38 cellular contexts compared by ENCODE assay signal in the genomic region with DNA sequence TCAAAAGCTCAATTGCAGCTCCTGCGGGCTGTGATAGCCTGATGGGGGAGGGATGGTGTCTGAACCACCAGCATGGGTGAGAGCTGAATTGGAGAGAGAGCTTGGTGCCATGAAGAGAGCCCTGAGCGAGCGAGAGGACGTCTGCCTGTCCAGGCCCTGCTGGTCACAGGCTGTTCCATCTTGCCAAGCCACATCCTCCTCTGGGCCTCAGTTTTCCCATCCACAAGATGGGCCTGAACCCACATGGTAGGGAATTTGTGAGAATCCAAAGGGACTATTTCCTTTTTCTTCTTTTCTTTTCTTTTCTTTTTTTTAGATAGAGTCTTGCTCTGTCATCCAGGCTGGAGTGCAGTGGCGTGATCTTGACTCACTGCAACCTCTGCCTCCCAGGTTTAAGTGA.
"Had no signal": no experiment of that assay in that cellular context is flagged by ENCODE, and none has a peak within 500 bp of the region (broad histone marks: within the 10 kb centered on the region; RNA-seq: fewer than 3 reads in every experiment).

No MANE protein-coding gene starts in this region.

- H3K36me3 ChIP-seq: adrenal gland, brain microvascular endothelial cell, breast epithelium, cardiac muscle cell had no signal

- H3K27ac ChIP-seq: adrenal gland, body of pancreas, brain microvascular endothelial cell, breast epithelium, cardiac muscle cell, VCaP had no signal

- DNase-seq: activated B cell treated with CpG ODN at 0.5 μM for 24 hours; activated CD4-positive, alpha-beta memory T cell treated with anti-CD3 and anti-CD28 coated beads for 36 hours; activated CD4-positive, alpha-beta T cell treated with anti-CD3 and anti-CD28 coated beads for 4 hours; activated CD4-positive, alpha-beta T cell treated with anti-CD3 and anti-CD28 coated beads, Interleukin-2, amount 10 ng/mL, durations not matched to agents 24 days and 14 days; activated CD4-positive, alpha-beta T cell treated with anti-CD3 and anti-CD28 coated beads, Interleukin-2, amount 50 U/mL, for 1 hour; activated CD4-positive, alpha-beta T cell treated with anti-CD3 and anti-CD28 coated beads, Interleukin-2, amount 50 U/mL, for 4 hours; activated CD4-positive, CD25-positive, alpha-beta regulatory T cell treated with anti-CD3 and anti-CD28 coated beads, Interleukin-2, amount 50 U/mL, for 72 hours; activated CD8-positive, alpha-beta memory T cell treated with anti-CD3 and anti-CD28 coated beads, Interleukin-2, amount 50 U/mL, for 4 hours; activated CD8-positive, alpha-beta T cell treated with anti-CD3 and anti-CD28 coated beads for 36 hours; activated effector memory CD4-positive, alpha-beta T cell treated with anti-CD3 and anti-CD28 coated beads, Interleukin-2, amount 50 U/mL, for 16 hours; activated gamma-delta T cell treated with Interleukin-2 at 50 U/mL for 16 hours; activated naive CD4-positive, alpha-beta T cell; activated naive CD4-positive, alpha-beta T cell treated with anti-CD3 and anti-CD28 coated beads for 36 hours; activated naive CD4-positive, alpha-beta T cell treated with anti-CD3 and anti-CD28 coated beads, Interleukin-2, amount 50 U/mL, for 16 hours; activated naive CD8-positive, alpha-beta T cell treated with anti-CD3 and anti-CD28 coated beads for 36 hours; activated T-cell treated with anti-CD3 and anti-CD28 coated beads for 4 hours; activated T-cell treated with anti-CD3 and anti-CD28 coated beads, Interleukin-2, amount 50 U/mL, for 1 hour; activated T-cell treated with anti-CD3 and anti-CD28 coated beads, Interleukin-2, amount 50 U/mL, for 4 hours; activated T-cell treated with anti-CD3 and anti-CD28 coated beads, Interleukin-2, amount 50 U/mL, for 72 hours; adrenal gland; amniotic stem cell; aorta; body of pancreas; brain microvascular endothelial cell; cerebellar nuclear complex; T-helper 2 cell; T-helper 9 cell had no signal

- H3K36me3 Mint-ChIP-seq: activated CD4-positive, alpha-beta memory T cell treated with anti-CD3 and anti-CD28 coated beads for 36 hours; activated naive CD4-positive, alpha-beta T cell treated with anti-CD3 and anti-CD28 coated beads, Interleukin-2, amount 50 U/mL, for 72 hours; activated naive CD8-positive, alpha-beta T cell treated with anti-CD3 and anti-CD28 coated beads for 36 hours had no signal

- ATAC-seq: activated CD8-positive, alpha-beta T cell treated with anti-CD3 and anti-CD28 coated beads for 36 hours; activated naive CD4-positive, alpha-beta T cell treated with anti-CD3 and anti-CD28 coated beads, Interleukin-2, amount 50 U/mL, for 72 hours; activated T-cell treated with anti-CD3 and anti-CD28 coated beads, Interleukin-2, amount 50 U/mL, for 4 hours; activated T-cell treated with anti-CD3 and anti-CD28 coated beads, Interleukin-2, amount 50 U/mL, for 72 hours; activated T-helper 17 cell treated with anti-CD3 and anti-CD28 coated beads, Interleukin-2, amount 50 U/mL, for 72 hours; body of pancreas had no signal

- H3K27me3 ChIP-seq: adrenal gland, body of pancreas, brain microvascular endothelial cell, breast epithelium, cardiac muscle cell had no signal

- H3K9me3 Mint-ChIP-seq: activated B cell treated with CpG ODN at 0.5 μM for 24 hours; activated CD4-positive, alpha-beta memory T cell treated with anti-CD3 and anti-CD28 coated beads for 36 hours; activated CD8-positive, alpha-beta T cell treated with anti-CD3 and anti-CD28 coated beads for 36 hours; activated naive CD4-positive, alpha-beta T cell treated with anti-CD3 and anti-CD28 coated beads for 36 hours; activated naive CD4-positive, alpha-beta T cell treated with anti-CD3 and anti-CD28 coated beads, Interleukin-2, amount 50 U/mL, for 72 hours; activated naive CD8-positive, alpha-beta T cell treated with anti-CD3 and anti-CD28 coated beads for 36 hours; activated T-cell treated with anti-CD3 and anti-CD28 coated beads, Interleukin-2, amount 50 U/mL, for 4 hours; activated T-cell treated with anti-CD3 and anti-CD28 coated beads, Interleukin-2, amount 50 U/mL, for 72 hours; activated T-helper 1 cell treated with anti-CD3 and anti-CD28 coated beads, Interleukin-12 subunit alpha, Interleukin-12 subunit beta, Interleukin-2, Interleukin-4 antibody, amounts not matched to agents 30 ng/mL and 10 ng/mL and 1 ng/mL, durations not matched to agents 14 hours and 24 hours and 36 hours; central memory CD8-positive, alpha-beta T cell; T-helper 1 cell treated with Interleukin-12 subunit alpha and Interleukin-12 subunit beta and Interleukin-4 antibody, amounts not matched to agents 30 μg/mL and 1 μg/mL, for 36 hours; T-helper 2 cell treated with Interferon-gamma antibody and Interleukin-4, amounts not matched to agents 5 μg/mL and 100 μg/mL, for 36 hours had no signal

- FAIRE-seq: astrocyte, TTC549 had no signal

- H3K4me1 ChIP-seq: adrenal gland, body of pancreas, breast epithelium had no signal

- H3K4me3 Mint-ChIP-seq: activated B cell treated with CpG ODN at 0.5 μM for 24 hours; activated CD4-positive, alpha-beta memory T cell treated with anti-CD3 and anti-CD28 coated beads for 36 hours; activated CD4-positive, alpha-beta T cell treated with anti-CD3 and anti-CD28 coated beads, Interleukin-2, amount 10 ng/mL, durations not matched to agents 24 days and 14 days; activated CD8-positive, alpha-beta T cell treated with anti-CD3 and anti-CD28 coated beads for 36 hours; activated naive CD4-positive, alpha-beta T cell treated with anti-CD3 and anti-CD28 coated beads for 36 hours; activated naive CD8-positive, alpha-beta T cell treated with anti-CD3 and anti-CD28 coated beads for 36 hours; activated T-cell treated with anti-CD3 and anti-CD28 coated beads, Interleukin-2, amount 50 U/mL, for 4 hours; activated T-cell treated with anti-CD3 and anti-CD28 coated beads, Interleukin-2, amount 50 U/mL, for 72 hours; activated T-helper 1 cell treated with anti-CD3 and anti-CD28 coated beads, Interleukin-12 subunit alpha, Interleukin-12 subunit beta, Interleukin-2, Interleukin-4 antibody, amounts not matched to agents 30 ng/mL and 10 ng/mL and 1 ng/mL, durations not matched to agents 14 hours and 24 hours and 36 hours; activated T-helper 17 cell treated with anti-CD3 and anti-CD28 coated beads, Interleukin-2, amount 50 U/mL, for 72 hours; central memory CD8-positive, alpha-beta T cell; T-helper 1 cell treated with Interleukin-12 subunit alpha and Interleukin-12 subunit beta and Interleukin-4 antibody, amounts not matched to agents 30 μg/mL and 1 μg/mL, for 36 hours; T-helper 2 cell treated with Interferon-gamma antibody and Interleukin-4, amounts not matched to agents 5 μg/mL and 100 μg/mL, for 36 hours had no signal

- H3K9me3 ChIP-seq: adrenal gland, body of pancreas, breast epithelium had no signal

- H3K4me3 ChIP-seq: adrenal gland, body of pancreas, breast epithelium, cardiac muscle cell had no signal

- H3K4me1 Mint-ChIP-seq: activated B cell treated with CpG ODN at 0.5 μM for 24 hours had no signal

- H3K27ac Mint-ChIP-seq: activated B cell treated with CpG ODN at 0.5 μM for 24 hours; activated CD4-positive, alpha-beta memory T cell treated with anti-CD3 and anti-CD28 coated beads for 36 hours; activated CD4-positive, alpha-beta T cell treated with anti-CD3 and anti-CD28 coated beads, Interleukin-2, amount 10 ng/mL, durations not matched to agents 24 days and 14 days; activated CD8-positive, alpha-beta T cell treated with anti-CD3 and anti-CD28 coated beads for 36 hours; activated naive CD4-positive, alpha-beta T cell treated with anti-CD3 and anti-CD28 coated beads for 36 hours; activated naive CD4-positive, alpha-beta T cell treated with anti-CD3 and anti-CD28 coated beads, Interleukin-2, amount 50 U/mL, for 72 hours; activated naive CD8-positive, alpha-beta T cell treated with anti-CD3 and anti-CD28 coated beads for 36 hours; activated T-cell treated with anti-CD3 and anti-CD28 coated beads, Interleukin-2, amount 50 U/mL, for 72 hours; activated T-helper 1 cell treated with anti-CD3 and anti-CD28 coated beads, Interleukin-12 subunit alpha, Interleukin-12 subunit beta, Interleukin-2, Interleukin-4 antibody, amounts not matched to agents 30 ng/mL and 10 ng/mL and 1 ng/mL, durations not matched to agents 14 hours and 24 hours and 36 hours; activated T-helper 17 cell treated with anti-CD3 and anti-CD28 coated beads, Interleukin-2, amount 50 U/mL, for 72 hours; T-helper 1 cell treated with Interleukin-12 subunit alpha and Interleukin-12 subunit beta and Interleukin-4 antibody, amounts not matched to agents 30 μg/mL and 1 μg/mL, for 36 hours; T-helper 2 cell treated with Interferon-gamma antibody and Interleukin-4, amounts not matched to agents 5 μg/mL and 100 μg/mL, for 36 hours had no signal

- H3K27me3 Mint-ChIP-seq: central memory CD8-positive, alpha-beta T cell had no signal
